8 cellular contexts compared by ENCODE assay signal in genomic region chr3:189961525-189962161, GRCh38.
DNase-seq lines count a peak whose midpoint lies in the region; ATAC-seq, FAIRE-seq and TF ChIP-seq lines count a peak whose summit lies in the region.

No MANE protein-coding gene starts in this region.

- BruUV-seq in HepG2 (replicated peaks; lab: Mats Ljungman, UMichigan), result no TSS peak

- WGBS in HepG2 (ENCODE audit: low lambda C conversion rate), result 2% methylated on average over 8 of the region's 8 CpGs

- H3K4me2 ChIP-seq in HepG2 (ENCODE audit: low read depth, low read length), result peak overlapping the region; percentile 45

- no peak overlapping the region for H3K27ac ChIP-seq in HepG2 (ENCODE audit: extremely low read length, insufficient read depth, low read length)

- TF ChIP-seq EP300 in HepG2 (IDR thresholded peaks at IDR 0.05; ENCODE audit: low read depth in 2 of 2, low read length in 2 of 2) (peak in 1 of 2 experiments; percentile 76; a peak in 2 of 4 replicates), HepG2 (CRISPR knock-in tag; IDR thresholded peaks at IDR 0.05; ENCODE audit: borderline replicate concordance) (no peak)

- H3K27me3 ChIP-seq in BE2C (no peaks in the 10 kb centered on the region), HepG2 (ENCODE audit: control insufficient read depth in 1 of 2, insufficient read depth in 2 of 2, low read length in 2 of 2) (no peaks in the 10 kb centered on the region)

- CTCF ChIA-PET in HepG2 (lab: Yijun Ruan, JAX; ENCODE audit: low intra/inter-chr PET ratio, low total read pairs), result interaction anchor here (1.2 to 1.4 kb wide), 2 partner anchors 240 to 462 kb away, joined by 3 to 4 read pairs; no protein-coding TSS in a partner anchor

- H3K36me3 ChIP-seq in BE2C (no peaks in the 10 kb centered on the region), HepG2 (replicated peaks in 1 of 2; ENCODE audit: control insufficient read depth in 1 of 2, insufficient read depth in 2 of 2, low read length in 2 of 2) (no peaks in the 10 kb centered on the region)

- H3K9ac ChIP-seq in HepG2 (ENCODE audit: insufficient read depth, low read depth, low read length), result no peak overlapping the region

- intact Hi-C loops in HepG2 (cut with micrococcal nuclease; ENCODE audit: unreplicated experiment), result loop anchor here (1.0 to 10.0 kb wide), 8 partner anchors 73 to 736 kb away; partner anchors contain the start of gene IL1RAP

- in situ Hi-C loops in HepG2 (cut with HindIII; ENCODE audit: extremely low pct_ligation_motif_present, low pct_unique_long_range_greater_than_20kb), result loop anchor here (25.0 kb wide), 2 partner anchors 451 to 726 kb away; no protein-coding TSS in a partner anchor

- H3K4me1 ChIP-seq in BE2C, result no peaks in the 10 kb centered on the region
- H3K4me1 ChIP-seq in HepG2 (ENCODE audit: insufficient read depth, low read length), result no peaks in the 10 kb centered on the region

- no peaks in the 10 kb centered on the region for H3K79me2 ChIP-seq in HepG2 (ENCODE audit: insufficient read depth, low read length)

- no peak overlapping the region for H3K4me3 ChIP-seq in BE2C (ENCODE audit: low read depth, low read length)
- H3K4me3 ChIP-seq in choroid plexus epithelial cell (ENCODE audit: low read depth, low read length), result no peak overlapping the region
- no peak overlapping the region; a peak in 1 of 6 replicates for H3K4me3 ChIP-seq in HepG2 (replicated peaks in 1 of 3; ENCODE audit: insufficient read depth in 1 of 3, low read depth in 2 of 3, low read length in 3 of 3)

- peak; percentile 53 for ATAC-seq in GM19324 (IDR thresholded peaks at IDR 0.05; ENCODE audit: low FRiP score, unreplicated experiment)
- peak; percentile 83 for ATAC-seq in HG03460 (IDR thresholded peaks at IDR 0.05; ENCODE audit: unreplicated experiment)
- peak; percentile 78 for ATAC-seq in HepG2

- DNase-seq in BE2C (peak; percentile 62), NCI-H510A (lab: John Stamatoyannopoulos, UW) (peak; percentile 33), choroid plexus epithelial cell (ENCODE audit: low read depth) (peak; percentile 88), HepG2 (ENCODE audit: low spot score) (peak; percentile 67)
- peak; percentile 61 to 68 for DNase-seq in activated CD4-positive, alpha-beta T cell treated with anti-CD3 and anti-CD28 coated beads for 24 hours (ENCODE audit: low read depth in 2 of 2)
- DNase-seq in stimulated activated CD4-positive, alpha-beta T cell treated with anti-CD3 and anti-CD28 coated beads, TNF-alpha, amount 100 ng/mL, for 24 hours (ENCODE audit: low read depth in 3 of 3), result peak; percentile 56 to 70 (median 57)

- peak; percentile 57; the same call in 1 of the 2 replicates for TF ChIP-seq RAD21 in HepG2 (CRISPR knock-in tag; IDR thresholded peaks at IDR 0.05)

- no peak overlapping the region for H2AFZ ChIP-seq in HepG2 (ENCODE audit: low read length)

- TF ChIP-seq POLR2A in HepG2 (IDR thresholded peaks at IDR 0.05; ENCODE audit: insufficient read depth in 1 of 2, low read depth in 2 of 2, low read length in 2 of 2), result no peak

- TF ChIP-seq CTCF in BE2C (IDR thresholded peaks at IDR 0.05; ENCODE audit: low read depth, low read length) (peak; percentile 95), choroid plexus epithelial cell (conservative IDR thresholded peaks at IDR 0.05; ENCODE audit: low read depth, low read length) (peak; percentile 96), HepG2 (CRISPR knock-in tag; IDR thresholded peaks at IDR 0.05) (peak; percentile 90)

- POLR2A ChIA-PET in HepG2 (lab: Yijun Ruan, JAX), result interaction anchor here (1.5 kb wide), 1 partner anchor 360 kb away, joined by 5 read pairs; the partner anchor contains the start of gene CLDN1

- FAIRE-seq in HepG2 (lab: Jason Lieb, UNC), result peak; percentile 88

- H3K9me3 ChIP-seq in BE2C, result no peaks in the 10 kb centered on the region
- no peaks in the 10 kb centered on the region for H3K9me3 ChIP-seq in HepG2 (ENCODE audit: low read length)

- H4K20me1 ChIP-seq in HepG2 (ENCODE audit: insufficient read depth, low read length), result no peaks in the 10 kb centered on the region

TF ChIP-seq in HepG2, 621 proteins besides CTCF, POLR2A, EP300 and RAD21 (continues in another document):
- TF ChIP-seq ZNF510 (CRISPR knock-in tag; IDR thresholded peaks at IDR 0.05; ENCODE audit: low read depth) (no peak), HINFP (CRISPR knock-in tag; IDR thresholded peaks at IDR 0.05; ENCODE audit: low read depth) (0 out of 2 replicates have a peak, but pooled peaks have one; percentile 45), GZF1 (CRISPR knock-in tag; IDR thresholded peaks at IDR 0.05) (no peak), GABPA (IDR thresholded peaks at IDR 0.05; ENCODE audit: low read depth, low read length) (no peak), GABPA (CRISPR knock-in tag; IDR thresholded peaks at IDR 0.05; ENCODE audit: low read depth) (peak; percentile 19; the same call in 1 of the 2 replicates), HMGXB4 (CRISPR knock-in tag; IDR thresholded peaks at IDR 0.05; ENCODE audit: borderline replicate concordance in 1 of 2, low read depth in 1 of 2) (peak; percentile 35 to 46; a peak in 1 of 4 replicates), NCOR1 (IDR thresholded peaks at IDR 0.05; ENCODE audit: borderline replicate concordance, low read length) (no peak), EED (CRISPR knock-in tag; IDR thresholded peaks at IDR 0.05) (no peak), ERF (CRISPR knock-in tag; IDR thresholded peaks at IDR 0.05) (0 out of 2 replicates have a peak, but pooled peaks have one; percentile 44), ZNF839 (CRISPR knock-in tag; IDR thresholded peaks at IDR 0.05; ENCODE audit: borderline replicate concordance) (no peak), FOXA3 (CRISPR knock-in tag; IDR thresholded peaks at IDR 0.05) (peak; percentile 29; the same call in 1 of the 2 replicates), HOMEZ (CRISPR knock-in tag; IDR thresholded peaks at IDR 0.05; ENCODE audit: low read depth) (0 out of 2 replicates have a peak, but pooled peaks have one; percentile 17), ZBTB7B (CRISPR knock-in tag; IDR thresholded peaks at IDR 0.05) (no peak), ETV5 (CRISPR knock-in tag; IDR thresholded peaks at IDR 0.05; ENCODE audit: borderline replicate concordance) (peak; percentile 21; the same call in 1 of the 2 replicates), FIP1L1 (IDR thresholded peaks at IDR 0.05; ENCODE audit: borderline replicate concordance, insufficient read depth, low read depth, low read length) (no peak), KDM5B (CRISPR knock-in tag; IDR thresholded peaks at IDR 0.05; ENCODE audit: borderline replicate concordance) (no peak), BCL6 (CRISPR knock-in tag; IDR thresholded peaks at IDR 0.05) (0 out of 2 replicates have a peak, but pooled peaks have one; percentile 21), ZNF282 (IDR thresholded peaks at IDR 0.05; ENCODE audit: partially characterized antibody) (no peak), ARID3A (IDR thresholded peaks at IDR 0.05; ENCODE audit: low read depth, low read length) (peak; percentile 24; the same call in 1 of the 2 replicates), THAP11 (CRISPR knock-in tag; IDR thresholded peaks at IDR 0.05) (peak; percentile 34; the same call in 1 of the 2 replicates)

Comparison
In these comparisons a context has a peak if more than half of its experiments do, and no peak if none do; other contexts are left out.
1. DNase-seq: peak in every context shown above with its lines; median percentile 88 in choroid plexus epithelial cell; 67 in HepG2; 64 in activated CD4-positive, alpha-beta T cell treated with anti-CD3 and anti-CD28 coated beads for 24 hours; 62 in BE2C; 57 in stimulated activated CD4-positive, alpha-beta T cell treated with anti-CD3 and anti-CD28 coated beads, TNF-alpha, amount 100 ng/mL, for 24 hours; 33 in NCI-H510A.